Comparison of ENCODE assay signal across 8 cellular contexts in the genomic region with DNA sequence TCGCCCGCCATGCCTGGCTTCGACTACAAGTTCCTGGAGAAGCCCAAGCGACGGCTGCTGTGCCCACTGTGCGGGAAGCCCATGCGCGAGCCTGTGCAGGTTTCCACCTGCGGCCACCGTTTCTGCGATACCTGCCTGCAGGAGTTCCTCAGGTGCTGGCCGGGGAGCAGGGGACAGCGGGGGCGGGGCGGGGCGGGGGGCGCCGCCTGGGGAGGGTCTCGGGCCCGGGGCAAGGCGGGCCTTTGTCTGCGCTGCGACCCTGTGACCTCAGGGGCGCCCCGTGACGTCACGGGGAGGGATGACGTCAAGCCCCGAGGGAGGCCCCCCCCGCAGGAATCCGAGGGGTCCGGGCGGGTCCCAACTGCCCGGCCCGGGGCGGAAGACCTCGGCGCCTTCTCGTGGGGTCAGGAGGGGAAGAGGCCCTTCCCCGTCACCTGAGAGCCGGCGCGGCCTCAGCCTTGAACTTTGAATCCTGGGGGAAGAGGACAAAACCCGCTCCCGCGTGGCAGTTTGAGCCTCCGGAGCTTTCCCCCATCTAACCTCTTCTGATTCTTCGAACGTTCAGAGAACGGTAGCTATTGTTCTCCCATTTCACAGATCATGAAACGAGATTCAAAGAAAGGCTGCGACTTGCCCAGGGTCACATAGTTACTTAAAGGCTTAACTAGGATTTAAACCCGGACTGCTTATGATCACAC. TPM values are rescaled to one million over a fixed set of nuclear protein-coding genes. Genes with fewer than 3 reads are reported as not detected.
DNase-seq lines count a peak whose midpoint lies in the region; ATAC-seq and TF ChIP-seq lines count a peak whose summit lies in the region.

No MANE protein-coding gene starts in this region.

- TF ChIP-seq CTCF in AG04450 (IDR thresholded peaks at IDR 0.05; ENCODE audit: low read depth, low read length) (no peak), liver (IDR thresholded peaks at IDR 0.05; ENCODE audit: low read depth, low read length, missing input control) (no peak)

- 1% methylated on average over 53 of the region's 53 CpGs for WGBS in liver

- no peak for DNase-seq in AG04450 (ENCODE audit: low read depth, low spot score)
- DNase-seq in KBM-7, result peak; percentile 52
- peak; percentile 55 for DNase-seq in activated CD4-positive, alpha-beta T cell treated with anti-CD3 and anti-CD28 coated beads for 1 hour
- DNase-seq in stimulated activated CD8-positive, alpha-beta memory T cell treated with anti-CD3 and anti-CD28 coated beads, Interleukin-12 subunit alpha, Interleukin-12 subunit beta, amount 100 ng/mL, for 1 hour (ENCODE audit: low read depth), result peak; percentile 44
- DNase-seq in cerebellar nuclear complex (lab: John Stamatoyannopoulos, UW), result no peak

- H3K27ac ChIP-seq in AG04450 (ENCODE audit: low read depth, low read length) (peak overlapping the region; percentile 90), cingulate gyrus (ENCODE audit: low read depth, low read length) (peak overlapping the region; percentile 98), liver (ENCODE audit: low read depth in 1 of 2, low read length in 2 of 2) (peak overlapping the region; percentile 74 to 92)

- H3K4me1 ChIP-seq in liver (ENCODE audit: control insufficient read depth in 4 of 4, insufficient read depth in 4 of 4, low read length in 3 of 4), result peaks cover 16 to 45% (median 33%) of the 10 kb centered on the region in 4 donors

- CTCF ChIA-PET in AG04450 (lab: Charles Lee), result interaction anchor here (2.3 to 15.1 kb wide), 2 partner anchors 17 to 19 kb away, joined by 7 to 193 read pairs; a partner anchor contains a TSS

- H3K9me3 ChIP-seq in AG04450 (ENCODE audit: control insufficient read depth, insufficient read depth, low read length) (peaks cover 4% of the 10 kb centered on the region; the same call in 1 of the 2 replicates), liver (ENCODE audit: control insufficient read depth in 4 of 4, low read length in 3 of 4) (no peaks in the 10 kb centered on the region)

- peak overlapping the region; percentile 63 to 79 for H3K9ac ChIP-seq in liver (ENCODE audit: low read depth in 1 of 2, low read length in 2 of 2)

- POLR2A ChIA-PET in AG04450 (lab: Yijun Ruan, JAX), result interaction anchor here (1.3 to 6.6 kb wide), 5 partner anchors 17 to 33 kb away, joined by 4 to 93 read pairs (median 5); a partner anchor contains a TSS

- no peak for TF ChIP-seq RAD21 in liver (IDR thresholded peaks at IDR 0.05)

- H3K27me3 ChIP-seq in AG04450 (ENCODE audit: control insufficient read depth, insufficient read depth, low read length) (no peaks in the 10 kb centered on the region), liver (ENCODE audit: control insufficient read depth in 4 of 4, insufficient read depth in 4 of 4, low read length in 3 of 4) (no peaks in the 10 kb centered on the region)

- peak; percentile 33 for ATAC-seq in GM19397 (IDR thresholded peaks at IDR 0.05; ENCODE audit: unreplicated experiment)

- H3K36me3 ChIP-seq in liver (ENCODE audit: control insufficient read depth in 4 of 4, insufficient read depth in 3 of 4, low read depth in 1 of 4, low read length in 3 of 4), result peaks cover 4 to 23% (median 17%) of the 10 kb centered on the region in 4 donors

- in situ Hi-C loops in KBM-7 (cut with MboI; ENCODE audit: low pct_unique_long_range_greater_than_20kb, low sequenced_read_pairs), result loop anchor here (25.0 kb wide), 1 partner anchor 368 kb away; no protein-coding TSS in a partner anchor

- H3K4me3 ChIP-seq in AG04450 (ENCODE audit: low read depth, low read length), result peak overlapping the region; percentile 88
- H3K4me3 ChIP-seq in liver (ENCODE audit: low read depth in 1 of 3, low read length in 3 of 3), result peak overlapping the region; percentile 72 to 93 (median 92)

TF ChIP-seq in liver, 16 proteins besides CTCF, POLR2A, EP300 and RAD21:
- TF ChIP-seq, protein P1, sequence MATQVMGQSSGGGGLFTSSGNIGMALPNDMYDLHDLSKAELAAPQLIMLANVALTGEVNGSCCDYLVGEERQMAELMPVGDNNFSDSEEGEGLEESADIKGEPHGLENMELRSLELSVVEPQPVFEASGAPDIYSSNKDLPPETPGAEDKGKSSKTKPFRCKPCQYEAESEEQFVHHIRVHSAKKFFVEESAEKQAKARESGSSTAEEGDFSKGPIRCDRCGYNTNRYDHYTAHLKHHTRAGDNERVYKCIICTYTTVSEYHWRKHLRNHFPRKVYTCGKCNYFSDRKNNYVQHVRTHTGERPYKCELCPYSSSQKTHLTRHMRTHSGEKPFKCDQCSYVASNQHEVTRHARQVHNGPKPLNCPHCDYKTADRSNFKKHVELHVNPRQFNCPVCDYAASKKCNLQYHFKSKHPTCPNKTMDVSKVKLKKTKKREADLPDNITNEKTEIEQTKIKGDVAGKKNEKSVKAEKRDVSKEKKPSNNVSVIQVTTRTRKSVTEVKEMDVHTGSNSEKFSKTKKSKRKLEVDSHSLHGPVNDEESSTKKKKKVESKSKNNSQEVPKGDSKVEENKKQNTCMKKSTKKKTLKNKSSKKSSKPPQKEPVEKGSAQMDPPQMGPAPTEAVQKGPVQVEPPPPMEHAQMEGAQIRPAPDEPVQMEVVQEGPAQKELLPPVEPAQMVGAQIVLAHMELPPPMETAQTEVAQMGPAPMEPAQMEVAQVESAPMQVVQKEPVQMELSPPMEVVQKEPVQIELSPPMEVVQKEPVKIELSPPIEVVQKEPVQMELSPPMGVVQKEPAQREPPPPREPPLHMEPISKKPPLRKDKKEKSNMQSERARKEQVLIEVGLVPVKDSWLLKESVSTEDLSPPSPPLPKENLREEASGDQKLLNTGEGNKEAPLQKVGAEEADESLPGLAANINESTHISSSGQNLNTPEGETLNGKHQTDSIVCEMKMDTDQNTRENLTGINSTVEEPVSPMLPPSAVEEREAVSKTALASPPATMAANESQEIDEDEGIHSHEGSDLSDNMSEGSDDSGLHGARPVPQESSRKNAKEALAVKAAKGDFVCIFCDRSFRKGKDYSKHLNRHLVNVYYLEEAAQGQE (IDR thresholded peaks at IDR 0.05), result no peak
- TF ChIP-seq SP1 (IDR thresholded peaks at IDR 0.05), result peak; percentile 49
- TF ChIP-seq YY1 (IDR thresholded peaks at IDR 0.05), result peak; percentile 27
- no peak for TF ChIP-seq EGR1 (IDR thresholded peaks at IDR 0.05; ENCODE audit: low read depth in 2 of 2)
- peak; percentile 65 for TF ChIP-seq HNF4G (IDR thresholded peaks at IDR 0.05)
- TF ChIP-seq, protein P2, sequence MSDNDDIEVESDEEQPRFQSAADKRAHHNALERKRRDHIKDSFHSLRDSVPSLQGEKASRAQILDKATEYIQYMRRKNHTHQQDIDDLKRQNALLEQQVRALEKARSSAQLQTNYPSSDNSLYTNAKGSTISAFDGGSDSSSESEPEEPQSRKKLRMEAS (IDR thresholded peaks at IDR 0.05), result no peak
- TF ChIP-seq, protein P3, sequence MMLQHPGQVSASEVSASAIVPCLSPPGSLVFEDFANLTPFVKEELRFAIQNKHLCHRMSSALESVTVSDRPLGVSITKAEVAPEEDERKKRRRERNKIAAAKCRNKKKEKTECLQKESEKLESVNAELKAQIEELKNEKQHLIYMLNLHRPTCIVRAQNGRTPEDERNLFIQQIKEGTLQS (IDR thresholded peaks at IDR 0.05), result no peak
- TF ChIP-seq RXRA (IDR thresholded peaks at IDR 0.05), result peak; percentile 59 to 64
- TF ChIP-seq NR2F2 (IDR thresholded peaks at IDR 0.05), result peak; percentile 30
- TF ChIP-seq FOXA2 (IDR thresholded peaks at IDR 0.05), result no peak
- TF ChIP-seq GABPA (IDR thresholded peaks at IDR 0.05 in 1 of 2, conservative IDR thresholded peaks at IDR 0.05 in 1 of 2), result no peak
- no peak for TF ChIP-seq JUND (IDR thresholded peaks at IDR 0.05)
- TF ChIP-seq, protein P4, sequence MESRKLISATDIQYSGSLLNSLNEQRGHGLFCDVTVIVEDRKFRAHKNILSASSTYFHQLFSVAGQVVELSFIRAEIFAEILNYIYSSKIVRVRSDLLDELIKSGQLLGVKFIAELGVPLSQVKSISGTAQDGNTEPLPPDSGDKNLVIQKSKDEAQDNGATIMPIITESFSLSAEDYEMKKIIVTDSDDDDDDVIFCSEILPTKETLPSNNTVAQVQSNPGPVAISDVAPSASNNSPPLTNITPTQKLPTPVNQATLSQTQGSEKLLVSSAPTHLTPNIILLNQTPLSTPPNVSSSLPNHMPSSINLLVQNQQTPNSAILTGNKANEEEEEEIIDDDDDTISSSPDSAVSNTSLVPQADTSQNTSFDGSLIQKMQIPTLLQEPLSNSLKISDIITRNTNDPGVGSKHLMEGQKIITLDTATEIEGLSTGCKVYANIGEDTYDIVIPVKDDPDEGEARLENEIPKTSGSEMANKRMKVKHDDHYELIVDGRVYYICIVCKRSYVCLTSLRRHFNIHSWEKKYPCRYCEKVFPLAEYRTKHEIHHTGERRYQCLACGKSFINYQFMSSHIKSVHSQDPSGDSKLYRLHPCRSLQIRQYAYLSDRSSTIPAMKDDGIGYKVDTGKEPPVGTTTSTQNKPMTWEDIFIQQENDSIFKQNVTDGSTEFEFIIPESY (IDR thresholded peaks at IDR 0.05), result no peak
- TF ChIP-seq TAF1 (conservative IDR thresholded peaks at IDR 0.05), result no peak
- peak; percentile 95 to 97 for TF ChIP-seq HNF4A (conservative IDR thresholded peaks at IDR 0.05)
- no peak for TF ChIP-seq FOXA1 (IDR thresholded peaks at IDR 0.05)

RNA-seq across cellular contexts. Expression of a gene that starts 0.4 kb away (rescaled TPM):
- 26.1 and 38.8 TPM in 2 replicates for polyA plus RNA-seq in AG04450 (2011; rRNA removed)
- 106 and 134 TPM in 2 replicates for polyA minus RNA-seq in AG04450 (2011; rRNA and poly(A)+ RNA removed)
- 10 to 100 TPM in 1 of 2 donors, 1 to 10 TPM in 1; 8.5 to 32.0 TPM for total RNA-seq in liver
- polyA plus RNA-seq in liver, result 10 to 100 TPM; 16.2 to 31.5 TPM

RNA-seq across cellular contexts. Expression of a gene that starts 15.7 kb away (rescaled TPM):
- polyA plus RNA-seq in AG04450 (2011; rRNA removed) (2.5 and 3.0 TPM in 2 replicates), liver (1 to 10 TPM; 1.7 to 2.7 TPM)
- polyA minus RNA-seq in AG04450 (2011; rRNA and poly(A)+ RNA removed), result 6.3 and 9.6 TPM in 2 replicates
- 1 to 10 TPM; 6.3 to 7.8 TPM for total RNA-seq in liver

RNA-seq across cellular contexts. Expression of a gene that starts 18.2 kb away (rescaled TPM):
- polyA plus RNA-seq in AG04450 (2011; rRNA removed) (11.8 and 13.1 TPM in 2 replicates), liver (1 to 10 TPM; 5.1 to 8.8 TPM)
- 7.0 and 7.2 TPM in 2 replicates for polyA minus RNA-seq in AG04450 (2011; rRNA and poly(A)+ RNA removed)
- 1 to 10 TPM; 4.4 to 7.9 TPM for total RNA-seq in liver

RNA-seq across cellular contexts. Expression of a gene that starts 24.5 kb away (rescaled TPM):
- polyA plus RNA-seq in AG04450 (2011; rRNA removed), result 1,337 and 1,690 TPM in 2 replicates
- 749 and 1,050 TPM in 2 replicates for polyA minus RNA-seq in AG04450 (2011; rRNA and poly(A)+ RNA removed)
- total RNA-seq in liver, result 100 to 1,000 TPM; 106 to 189 TPM
- polyA plus RNA-seq in liver, result 100 to 1,000 TPM; 484 to 507 TPM

RNA-seq across cellular contexts. Expression of a gene that starts 26.6 kb away (rescaled TPM):
- polyA plus RNA-seq in AG04450 (2011; rRNA removed) (389 and 428 TPM in 2 replicates), liver (1 to 10 TPM; 4.5 to 9.6 TPM)
- polyA minus RNA-seq in AG04450 (2011; rRNA and poly(A)+ RNA removed), result 295 and 356 TPM in 2 replicates
- total RNA-seq in liver, result 10 to 100 TPM in 1 of 2 donors, 1 to 10 TPM in 1; 5.6 to 14.3 TPM

Comparison
In these comparisons a context has a peak if more than half of its experiments do, and no peak if none do; other contexts are left out.
1. DNase-seq: peak in KBM-7 (single experiment), activated CD4-positive, alpha-beta T cell treated with anti-CD3 and anti-CD28 coated beads for 1 hour (single experiment) and stimulated activated CD8-positive, alpha-beta memory T cell treated with anti-CD3 and anti-CD28 coated beads, Interleukin-12 subunit alpha, Interleukin-12 subunit beta, amount 100 ng/mL, for 1 hour (single experiment); none in AG04450 (single experiment) and cerebellar nuclear complex (0 of 2).
2. Peak in every context shown above with its lines, with median percentiles within 50 percentile points of each other: H3K27ac ChIP-seq.